Comparison of ENCODE assay signal across 8 cellular contexts in the genomic region with DNA sequence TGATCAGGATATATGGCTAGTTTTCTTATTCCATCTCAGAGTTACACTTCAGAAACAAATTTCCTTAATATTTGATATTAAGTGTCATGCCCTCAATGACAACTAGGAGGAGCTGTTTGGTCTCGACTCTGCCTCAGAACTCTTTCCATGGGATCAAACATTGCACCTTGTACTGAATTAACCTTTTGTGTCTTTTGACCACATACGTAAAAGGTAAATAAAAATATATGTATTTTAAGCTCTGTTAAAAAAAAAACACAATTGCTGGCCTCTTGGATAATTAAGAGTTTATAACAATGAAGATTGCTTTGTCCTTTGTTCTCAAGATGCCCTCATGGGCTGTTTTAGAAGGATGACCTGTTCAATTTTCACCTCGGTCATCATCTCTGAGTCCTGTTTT. TPM values are rescaled to one million over a fixed set of nuclear protein-coding genes. Genes with fewer than 3 reads are reported as not detected.
DNase-seq lines count a peak whose midpoint lies in the region; ATAC-seq and TF ChIP-seq lines count a peak whose summit lies in the region.

No MANE protein-coding gene starts in this region.

- H3K9me3 ChIP-seq in SU-DHL-6 (ENCODE audit: insufficient read depth, low read length) (no peaks in the 10 kb centered on the region), hepatocyte (ENCODE audit: low read depth) (no peaks in the 10 kb centered on the region), tibial nerve (no peaks in the 10 kb centered on the region)

- TF ChIP-seq CTCF in SU-DHL-6 (IDR thresholded peaks at IDR 0.05; ENCODE audit: insufficient read depth, low read length, poor library complexity, severe bottlenecking) (peak; percentile 44), hepatocyte (IDR thresholded peaks at IDR 0.05; ENCODE audit: poor library complexity) (peak; percentile 70), tibial nerve (IDR thresholded peaks at IDR 0.05) (peak; percentile 66 to 72 (median 69))

- TF ChIP-seq EP300 in tibial nerve (IDR thresholded peaks at IDR 0.05): no peak

- H3K36me3 ChIP-seq in SU-DHL-6 (ENCODE audit: low read length) (no peaks in the 10 kb centered on the region), hepatocyte (replicated peaks; ENCODE audit: insufficient read depth, low read depth) (no peaks in the 10 kb centered on the region), tibial nerve (no peaks in the 10 kb centered on the region)

- 49% methylated on average over 3 of the region's 3 CpGs for WGBS in hepatocyte (ENCODE audit: low lambda C conversion rate, missing lambda C conversion rate)
- 31 to 33% methylated on average over 3 of the region's 3 CpGs for WGBS in tibial nerve, 2 donors

- no peak overlapping the region for H3K4me3 ChIP-seq in SU-DHL-6 (ENCODE audit: insufficient read depth, low read length, poor library complexity, severe bottlenecking)
- H3K4me3 ChIP-seq in hepatocyte: no peak overlapping the region
- H3K4me3 ChIP-seq in tibial nerve: no peak overlapping the region

- TF ChIP-seq POLR2A in tibial nerve (IDR thresholded peaks at IDR 0.05): no peak

- H3K79me2 ChIP-seq in SU-DHL-6 (ENCODE audit: insufficient read depth, low read length): no peaks in the 10 kb centered on the region
- H3K79me2 ChIP-seq in hepatocyte: no peaks in the 10 kb centered on the region

- H3K9me2 ChIP-seq in SU-DHL-6 (replicated peaks; ENCODE audit: insufficient read depth, low read length): no peaks in the 10 kb centered on the region
- no peaks in the 10 kb centered on the region for H3K9me2 ChIP-seq in hepatocyte (replicated peaks; ENCODE audit: insufficient read depth)

- H3K4me1 ChIP-seq in hepatocyte (ENCODE audit: insufficient read depth) (peaks cover 1% of the 10 kb centered on the region), tibial nerve (no peaks in the 10 kb centered on the region)

- DNase-seq in COR-L47 (lab: John Stamatoyannopoulos, UW) (peak; percentile 5), hepatocyte (ENCODE audit: low spot score) (peak; percentile 47), tibial nerve (ENCODE audit: low spot score in 2 of 2) (peak in 1 of 2 donors; percentile 36), Ammon's horn (ENCODE audit: low spot score) (no peak)

- H3K4me2 ChIP-seq in SU-DHL-6 (ENCODE audit: low read depth, low read length, poor library complexity, severe bottlenecking) (no peak overlapping the region), hepatocyte (no peak overlapping the region)

- no peak overlapping the region for H3K27ac ChIP-seq in SU-DHL-6 (ENCODE audit: low read depth, low read length)
- no peak overlapping the region for H3K27ac ChIP-seq in hepatocyte
- H3K27ac ChIP-seq in tibial nerve: no peak overlapping the region

- H3K27me3 ChIP-seq in SU-DHL-6 (ENCODE audit: low read length): no peaks in the 10 kb centered on the region
- H3K27me3 ChIP-seq in hepatocyte: no peaks in the 10 kb centered on the region
- no peaks in the 10 kb centered on the region for H3K27me3 ChIP-seq in tibial nerve

- H2AFZ ChIP-seq in SU-DHL-6 (ENCODE audit: low read depth, low read length, severe bottlenecking) (no peak overlapping the region), hepatocyte (no peak overlapping the region)

- H3K9ac ChIP-seq in SU-DHL-6 (ENCODE audit: low read length): no peak overlapping the region

- H4K20me1 ChIP-seq in SU-DHL-6 (ENCODE audit: low read depth, low read length) (no peaks in the 10 kb centered on the region), hepatocyte (ENCODE audit: insufficient read depth, poor library complexity, severe bottlenecking) (no peaks in the 10 kb centered on the region)

- H3F3A ChIP-seq in SU-DHL-6 (ENCODE audit: insufficient read depth): no peaks in the 10 kb centered on the region

- ATAC-seq in GM18907 (IDR thresholded peaks at IDR 0.05; ENCODE audit: unreplicated experiment) (peak; percentile 71), HG03571 (IDR thresholded peaks at IDR 0.05; ENCODE audit: unreplicated experiment) (peak; percentile 57), HG02678 (IDR thresholded peaks at IDR 0.05; ENCODE audit: unreplicated experiment) (no peak)

RNA-seq across cellular contexts. Expression of a gene that starts 18.7 kb away (rescaled TPM):
- total RNA-seq in hepatocyte (2,129 and 3,020 TPM in 2 replicates), tibial nerve (100 to 1,000 TPM; 272 to 709 (median 375) TPM)
- polyA plus RNA-seq in hepatocyte: 1,572 and 1,650 TPM in 2 replicates
